Comparison of ENCODE assay signal across 10 cellular contexts in the genomic region with DNA sequence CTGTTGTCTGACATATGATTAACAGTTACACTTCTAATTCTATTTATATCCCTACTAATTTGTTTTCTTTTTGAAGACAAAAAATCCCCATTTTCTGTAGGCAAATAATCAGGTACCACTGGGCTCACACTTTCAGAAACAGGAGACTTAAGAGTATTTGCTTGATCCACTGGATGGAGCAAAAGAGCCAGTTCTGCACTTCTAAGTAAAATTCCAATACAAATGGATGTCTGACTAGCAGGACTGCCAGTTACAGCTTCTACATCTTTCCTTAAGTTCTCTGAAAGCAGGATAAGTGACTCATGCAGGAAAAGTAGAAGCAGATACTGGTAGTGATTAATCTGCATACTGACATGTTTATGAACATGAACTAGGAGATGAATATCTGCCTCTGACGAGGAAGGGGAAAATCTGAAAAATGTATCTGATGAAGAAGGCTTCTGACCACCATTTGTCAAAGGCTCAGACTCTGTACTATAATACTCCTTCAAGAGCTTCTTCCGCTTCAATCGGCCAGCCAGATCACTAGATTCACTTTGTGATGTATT.
DNase-seq lines count a peak whose midpoint lies in the region; FAIRE-seq and TF ChIP-seq lines count a peak whose summit lies in the region.
"Had no signal": no experiment of that assay in that cellular context is flagged by ENCODE, and none has a peak within 500 bp of the region (broad histone marks: within the 10 kb centered on the region; RNA-seq: fewer than 3 reads in every experiment).

No MANE protein-coding gene starts in this region.

- no peak overlapping the region for H3K27ac Mint-ChIP-seq in type B pancreatic cell

- DNase-seq in H54 (ENCODE audit: insufficient read length, low spot score) (peak; percentile 20), RPMI7951 (ENCODE audit: low read depth) (peak; percentile 54), glomerular visceral epithelial cell (ENCODE audit: extremely low spot score) (peak; percentile 33), NK-92 (lab: John Stamatoyannopoulos, UW; ENCODE audit: unreplicated experiment) (no peak), LoVo (ENCODE audit: low spot score) (no peak), type B pancreatic cell (ENCODE audit: extremely low spot score, unreplicated experiment) (no peak)
- DNase-seq in NK-92 treated with Interleukin-12 subunit alpha and Interleukin-12 subunit beta, amount 100 ng/mL, for 24 hours (lab: John Stamatoyannopoulos, UW), result no peak
- DNase-seq: NCI-H524, pancreas had no signal

- peaks cover 12% of the 10 kb centered on the region for H3K36me3 Mint-ChIP-seq in type B pancreatic cell

- no peak for TF ChIP-seq POLR2A in H54 (IDR thresholded peaks at IDR 0.05; ENCODE audit: low read depth, low read length)

- peak; percentile 10; the same call in 1 of the 2 replicates for TF ChIP-seq CTCF in C4-2B (conservative IDR thresholded peaks at IDR 0.05)
- TF ChIP-seq CTCF in type B pancreatic cell (conservative IDR thresholded peaks at IDR 0.05), result no peak

- no peaks in the 10 kb centered on the region for H3K4me1 Mint-ChIP-seq in type B pancreatic cell (ENCODE audit: unreplicated experiment)

- no peak overlapping the region for H3K4me3 Mint-ChIP-seq in type B pancreatic cell

- peak; percentile 96 for FAIRE-seq in H54 (lab: Jason Lieb, UNC)
- FAIRE-seq: pancreas had no signal

- peaks cover under 1% of the 10 kb centered on the region for H3K9me3 Mint-ChIP-seq in type B pancreatic cell

- H3K27ac ChIP-seq in C4-2B, result no peak overlapping the region
- H3K27ac ChIP-seq: pancreas had no signal

- no peaks in the 10 kb centered on the region for H3K27me3 Mint-ChIP-seq in type B pancreatic cell

Comparison
In these comparisons a context has a peak if more than half of its experiments do, and no peak if none do; other contexts are left out.
1. DNase-seq: peak in H54 (single experiment), RPMI7951 (single experiment) and glomerular visceral epithelial cell (single experiment); none in NK-92 (single experiment), LoVo (single experiment), NK-92 treated with Interleukin-12 subunit alpha and Interleukin-12 subunit beta, amount 100 ng/mL, for 24 hours (single experiment) and type B pancreatic cell (single experiment).